In the genomic region with DNA sequence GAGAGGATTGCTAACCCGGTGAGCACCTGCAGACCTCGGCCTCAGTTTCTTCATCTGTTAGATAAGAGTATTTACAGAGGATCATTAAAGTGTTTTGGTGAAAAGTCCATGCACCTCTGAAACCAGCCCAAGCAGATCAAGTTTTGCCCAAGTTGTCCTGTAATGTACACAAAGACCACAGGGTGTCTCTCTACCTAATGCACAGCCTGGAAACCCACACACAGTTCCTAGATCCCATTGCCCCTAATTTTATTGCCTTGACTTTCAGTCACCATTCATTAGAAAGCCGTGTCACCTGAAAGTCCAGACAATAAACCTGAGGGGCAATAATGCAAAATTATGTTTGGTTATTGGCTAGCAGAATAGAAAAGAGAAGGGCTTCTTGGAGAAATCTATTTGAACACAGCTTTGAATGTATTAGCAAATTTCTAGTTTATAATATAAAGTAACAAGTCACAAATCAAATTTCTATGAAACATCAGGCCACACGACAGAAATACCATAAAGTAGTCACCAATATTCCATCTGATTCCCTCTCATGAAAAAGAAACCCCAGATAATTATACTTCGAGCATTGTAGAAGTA, we compare ENCODE assay signal across 8 cellular contexts.
DNase-seq lines count a peak whose midpoint lies in the region; ATAC-seq and TF ChIP-seq lines count a peak whose summit lies in the region.

No MANE protein-coding gene starts in this region.

- TF ChIP-seq CTCF in Peyer's patch (IDR thresholded peaks at IDR 0.05) (peak in 4 of 6 experiments; percentile 39 to 76 (median 70)), neural progenitor cell (IDR thresholded peaks at IDR 0.05) (peak; percentile 70)

- DNase-seq in stimulated activated CD4-positive, alpha-beta T cell treated with anti-CD3 and anti-CD28 coated beads, Interleukin-4, amount 100 ng/mL, for 24 hours: peak; percentile 19
- no peak for DNase-seq in stimulated activated CD4-positive, alpha-beta T cell treated with anti-CD3 and anti-CD28 coated beads, Interleukin-1b, Interleukin-23, amount 100 ng/mL, for 48 hours
- DNase-seq in HT-29 (ENCODE audit: low spot score): peak; percentile 69
- DNase-seq in Peyer's patch: no peak
- DNase-seq in neural progenitor cell (ENCODE audit: low spot score): peak; percentile 62
- DNase-seq in epidermal melanocyte (ENCODE audit: insufficient read length, low spot score): no peak
- no peak for DNase-seq in GM19240 (ENCODE audit: insufficient read length, low spot score)

- H3K36me3 ChIP-seq in Peyer's patch: no peaks in the 10 kb centered on the region
- H3K36me3 ChIP-seq in neural progenitor cell: no peaks in the 10 kb centered on the region

- H3K27me3 Mint-ChIP-seq in neural progenitor cell (ENCODE audit: insufficient read depth, low read depth): no peaks in the 10 kb centered on the region

- no peaks in the 10 kb centered on the region for H3K9me3 ChIP-seq in Peyer's patch
- no peaks in the 10 kb centered on the region for H3K9me3 ChIP-seq in neural progenitor cell (ENCODE audit: low read depth)

- H3K27ac ChIP-seq in Peyer's patch (no peak overlapping the region), neural progenitor cell (no peak overlapping the region)

- no peaks in the 10 kb centered on the region for H3K27me3 ChIP-seq in Peyer's patch
- no peaks in the 10 kb centered on the region for H3K27me3 ChIP-seq in neural progenitor cell

- peaks cover 3% of the 10 kb centered on the region for H3K4me1 Mint-ChIP-seq in neural progenitor cell

- H3K4me1 ChIP-seq in Peyer's patch: peaks cover 0 to 18% (median 0%) of the 10 kb centered on the region in 4 donors
- H3K4me1 ChIP-seq in neural progenitor cell: peaks cover 14% of the 10 kb centered on the region

- peaks cover 5% of the 10 kb centered on the region for H3K36me3 Mint-ChIP-seq in neural progenitor cell

- no peak overlapping the region for H3K4me2 ChIP-seq in neural progenitor cell

- no peaks in the 10 kb centered on the region for H3K79me2 ChIP-seq in neural progenitor cell (ENCODE audit: low read depth)

- H3K27ac Mint-ChIP-seq in neural progenitor cell: no peak overlapping the region

- no peak overlapping the region for H3K4me3 ChIP-seq in Peyer's patch
- no peak overlapping the region for H3K4me3 ChIP-seq in neural progenitor cell

- TF ChIP-seq POLR2A in Peyer's patch (IDR thresholded peaks at IDR 0.05): no peak

- H3F3A ChIP-seq in neural progenitor cell (ENCODE audit: low read depth): no peaks in the 10 kb centered on the region

- H3K9ac ChIP-seq in neural progenitor cell: no peak overlapping the region

- H2AFZ ChIP-seq in neural progenitor cell (replicated peaks): no peak overlapping the region

- no peaks in the 10 kb centered on the region for H3K9me3 Mint-ChIP-seq in neural progenitor cell

- ATAC-seq in esophagus mucosa: peak; percentile 62

- no peak overlapping the region for H3K4me3 Mint-ChIP-seq in neural progenitor cell

- no peaks in the 10 kb centered on the region for H4K20me1 ChIP-seq in neural progenitor cell (ENCODE audit: low read depth)

Comparison
In these comparisons a context has a peak if more than half of its experiments do, and no peak if none do; other contexts are left out.
1. DNase-seq: peak in stimulated activated CD4-positive, alpha-beta T cell treated with anti-CD3 and anti-CD28 coated beads, Interleukin-4, amount 100 ng/mL, for 24 hours (single experiment), HT-29 (single experiment) and neural progenitor cell (single experiment); none in stimulated activated CD4-positive, alpha-beta T cell treated with anti-CD3 and anti-CD28 coated beads, Interleukin-1b, Interleukin-23, amount 100 ng/mL, for 48 hours (single experiment), Peyer's patch (0 of 3), epidermal melanocyte (single experiment) and GM19240 (single experiment).